In genomic region chr6:52504778-52505127, GRCh38 we compare ENCODE assay signal across 8 cellular contexts.
DNase-seq lines count a peak whose midpoint lies in the region; ATAC-seq and TF ChIP-seq lines count a peak whose summit lies in the region.
"Had no signal": no experiment of that assay in that cellular context is flagged by ENCODE, and none has a peak within 500 bp of the region (broad histone marks: within the 10 kb centered on the region; RNA-seq: fewer than 3 reads in every experiment).

No MANE protein-coding gene starts in this region.

- H2BK5ac ChIP-seq in IMR-90 (ENCODE audit: low read depth, low read length, poor library complexity, severe bottlenecking) = peak overlapping the region; percentile 68

- no peak overlapping the region for H2BK15ac ChIP-seq in IMR-90 (ENCODE audit: low read depth, low read length)

- peaks cover 7% of the 10 kb centered on the region for H3K4me1 Mint-ChIP-seq in brain

- CTCF ChIA-PET in IMR-90 (lab: Yijun Ruan, JAX) = no interaction called here

- POLR2A ChIA-PET in IMR-90 (lab: Charles Lee; ENCODE audit: unreplicated experiment) = no interaction called here

- peak overlapping the region; percentile 5; the same call in 1 of the 2 replicates for H2BK20ac ChIP-seq in IMR-90 (ENCODE audit: low read depth, low read length)

- peak overlapping the region in 3 of 5 experiments; percentile 42 to 96 (median 64) for H3K27ac Mint-ChIP-seq in brain
- H3K27ac Mint-ChIP-seq: activated naive CD4-positive, alpha-beta T cell treated with anti-CD3 and anti-CD28 coated beads for 36 hours had no signal

- H3K4ac ChIP-seq in IMR-90 (ENCODE audit: low read depth, low read length) = peak overlapping the region; percentile 55; the same call in 1 of the 2 replicates

- H4K8ac ChIP-seq in IMR-90 (ENCODE audit: low read depth in 2 of 2, low read length in 2 of 2) = peak overlapping the region in 1 of 2 experiments; percentile 27; a peak in 2 of 4 replicates

- H2AK9ac ChIP-seq in IMR-90 (replicated peaks; ENCODE audit: low read depth, low read length, poor library complexity) = peak overlapping the region; percentile 87

- no peak overlapping the region for H3K4me2 ChIP-seq in IMR-90 (ENCODE audit: low read depth, low read length)

- no peak overlapping the region for H3K27ac ChIP-seq in IMR-90 (ENCODE audit: insufficient read depth, low read length)
- H3K27ac ChIP-seq in lung (ENCODE audit: low read depth in 1 of 2, low read length in 1 of 2) = peak overlapping the region; percentile 73 to 85
- H3K27ac ChIP-seq in suprapubic skin = peak overlapping the region; percentile 72

- H3K36me3 ChIP-seq in IMR-90 (ENCODE audit: control insufficient read depth, insufficient read depth, low read length) (peaks cover 85% of the 10 kb centered on the region), lung (ENCODE audit: control insufficient read depth in 2 of 2, insufficient read depth in 2 of 2, low read length in 2 of 2) (peaks cover 4 to 33% of the 10 kb centered on the region in 2 donors), suprapubic skin (peaks cover 33% of the 10 kb centered on the region)

- no TSS peak for BruUV-seq in IMR-90 (replicated peaks; lab: Mats Ljungman, UMichigan)

- peak overlapping the region; percentile 22 for H3K14ac ChIP-seq in IMR-90 (replicated peaks; ENCODE audit: low read depth, low read length)

- H3K36me3 Mint-ChIP-seq in brain = peaks cover 35% of the 10 kb centered on the region

- ATAC-seq in IMR-90 (ENCODE audit: low read depth) (no peak), lung (ENCODE audit: insufficient read depth, low FRiP score) (no peak), HG02588 (IDR thresholded peaks at IDR 0.05; ENCODE audit: unreplicated experiment) (no peak)

- peaks cover 30% of the 10 kb centered on the region for H3K4me1 ChIP-seq in IMR-90 (ENCODE audit: control insufficient read depth, insufficient read depth, low read length)
- peaks cover 0 to 26% of the 10 kb centered on the region in 2 donors for H3K4me1 ChIP-seq in lung (ENCODE audit: control insufficient read depth in 2 of 2, insufficient read depth in 2 of 2, low read length in 2 of 2)
- H3K4me1 ChIP-seq in suprapubic skin = peaks cover 55% of the 10 kb centered on the region

- intact Hi-C loops in IMR-90 (cut with micrococcal nuclease) = no loop called here

- dilution Hi-C loops in IMR-90 (cut with HindIII; ENCODE audit: low sequenced_read_pairs, unreplicated experiment) = no loop called here

- no peak overlapping the region for H3K23ac ChIP-seq in IMR-90 (ENCODE audit: low read depth, low read length)

- no peak for TF ChIP-seq EP300 in suprapubic skin (IDR thresholded peaks at IDR 0.05)

- H4K91ac ChIP-seq in IMR-90 (ENCODE audit: insufficient read depth, low read depth, low read length) = peak overlapping the region; percentile 79; the same call in 1 of the 2 replicates

- DNase-seq in IMR-90 = no peak
- DNase-seq in lung (ENCODE audit: low spot score) = no peak
- no peak for DNase-seq in suprapubic skin (ENCODE audit: low spot score in 2 of 2)
- DNase-seq in anterior cingulate cortex (lab: John Stamatoyannopoulos, UW) = no peak
- DNase-seq in D341Med (ENCODE audit: low spot score) = no peak
- DNase-seq: activated naive CD4-positive, alpha-beta T cell treated with anti-CD3 and anti-CD28 coated beads for 36 hours had no signal

- no peak overlapping the region for H3K4me3 Mint-ChIP-seq in brain
- H3K4me3 Mint-ChIP-seq: activated naive CD4-positive, alpha-beta T cell treated with anti-CD3 and anti-CD28 coated beads for 36 hours had no signal

- H3K9me1 ChIP-seq in IMR-90 (ENCODE audit: insufficient read depth, low read length) = peaks cover 50% of the 10 kb centered on the region

- H4K20me1 ChIP-seq in IMR-90 (ENCODE audit: insufficient read depth, low read length) = no peaks in the 10 kb centered on the region

- H4K5ac ChIP-seq in IMR-90 (ENCODE audit: low read depth, low read length) = peak overlapping the region; percentile 57; the same call in 1 of the 2 replicates

- peak overlapping the region; percentile 50; the same call in 1 of the 2 replicates for H2BK120ac ChIP-seq in IMR-90 (ENCODE audit: low read depth, low read length)

- peak overlapping the region; percentile 57; the same call in 1 of the 2 replicates for H2AK5ac ChIP-seq in IMR-90 (ENCODE audit: low read depth, low read length)

- peaks cover 0 to 2% (median 0%) of the 10 kb centered on the region in 5 experiments for H3K9me3 Mint-ChIP-seq in brain
- H3K9me3 Mint-ChIP-seq: activated naive CD4-positive, alpha-beta T cell treated with anti-CD3 and anti-CD28 coated beads for 36 hours had no signal

- no peak overlapping the region for H2AFZ ChIP-seq in IMR-90 (replicated peaks; ENCODE audit: low read length, poor library complexity)

- WGBS in IMR-90 (ENCODE audit: extremely low coverage in 2 of 2, insufficient read length in 1 of 2), 2 experiments = no CpG with 5 or more reads among the region's 10 CpGs
- WGBS in lung, 2 donors = 33 to 51% methylated on average over 10 of the region's 10 CpGs
- WGBS in suprapubic skin = 43% methylated on average over 4 of the region's 10 CpGs

- H3K27me3 Mint-ChIP-seq in brain = no peaks in the 10 kb centered on the region

- H3K56ac ChIP-seq in IMR-90 (ENCODE audit: extremely low read depth, insufficient read depth, low read length) = no peak overlapping the region

- no peak overlapping the region for H3K9ac ChIP-seq in IMR-90 (ENCODE audit: low read depth, low read length)

- H3K4me3 ChIP-seq in IMR-90 (ENCODE audit: insufficient read depth, low read depth, low read length) = no peak overlapping the region
- no peak overlapping the region for H3K4me3 ChIP-seq in lung
- H3K4me3 ChIP-seq in suprapubic skin = no peak overlapping the region

- TF ChIP-seq POLR2A in IMR-90 (IDR thresholded peaks at IDR 0.05; ENCODE audit: low read depth, low read length) = no peak
- TF ChIP-seq POLR2A in suprapubic skin (IDR thresholded peaks at IDR 0.05) = no peak

- in situ Hi-C loops in IMR-90 (cut with MboI; ENCODE audit: low sequenced_read_pairs) = no loop called here

- H3K18ac ChIP-seq in IMR-90 (ENCODE audit: low read depth, low read length) = no peak overlapping the region

- TF ChIP-seq CTCF in IMR-90 (conservative IDR thresholded peaks at IDR 0.05; ENCODE audit: low read depth, low read length) = no peak
- no peak for TF ChIP-seq CTCF in brain (conservative IDR thresholded peaks at IDR 0.05)
- no peak for TF ChIP-seq CTCF in lung (IDR thresholded peaks at IDR 0.05; ENCODE audit: control extremely low read depth, extremely low read depth)
- TF ChIP-seq CTCF in suprapubic skin (IDR thresholded peaks at IDR 0.05) = no peak

- H3K79me1 ChIP-seq in IMR-90 (ENCODE audit: low read depth in 1 of 2, low read length in 2 of 2) = peaks cover 32 to 93% of the 10 kb centered on the region in 2 experiments

- H3K9me3 ChIP-seq in IMR-90 (ENCODE audit: control insufficient read depth, insufficient read depth, low read length) = no peaks in the 10 kb centered on the region
- H3K9me3 ChIP-seq in lung (ENCODE audit: control insufficient read depth in 2 of 2, insufficient read depth in 1 of 2, low read length in 1 of 2) = no peaks in the 10 kb centered on the region
- H3K9me3 ChIP-seq in suprapubic skin = no peaks in the 10 kb centered on the region

- TF ChIP-seq RAD21 in IMR-90 (IDR thresholded peaks at IDR 0.05; ENCODE audit: low read length) = no peak

- H3K27me3 ChIP-seq in IMR-90 (ENCODE audit: control insufficient read depth, insufficient read depth, low read length) (no peaks in the 10 kb centered on the region), lung (ENCODE audit: control insufficient read depth, insufficient read depth) (no peaks in the 10 kb centered on the region), suprapubic skin (no peaks in the 10 kb centered on the region)

TF ChIP-seq in IMR-90, 13 proteins besides CTCF, POLR2A, EP300 and RAD21:
- TF ChIP-seq SMC3 (IDR thresholded peaks at IDR 0.05; ENCODE audit: low read depth, low read length) = no peak
TF ChIP-seq in IMR-90: peak in this region for 0.
